In genomic region chr7:11434371-11434770, GRCh38 we compare ENCODE assay signal across 24 cellular contexts.
"Had no signal": no experiment of that assay in that cellular context is flagged by ENCODE, and none has a peak within 500 bp of the region (broad histone marks: within the 10 kb centered on the region; RNA-seq: fewer than 3 reads in every experiment).

No MANE protein-coding gene starts in this region.

- H3K4me1 ChIP-seq: foreskin keratinocyte, left ventricle myocardium inferior, lower lobe of right lung, right atrium auricular region, transverse colon had no signal

- DNase-seq: cortex of kidney; dorsolateral prefrontal cortex; effector CD8-positive, alpha-beta T cell; foreskin keratinocyte; head of caudate nucleus; kidney; left cardiac atrium; left ventricle myocardium inferior; lower lobe of right lung; nucleus accumbens; ovary; stimulated activated CD4-positive, alpha-beta T cell treated with anti-CD3 and anti-CD28 coated beads, Interleukin-4, amount 100 ng/mL, for 1 hour; stimulated activated CD8-positive, alpha-beta memory T cell treated with anti-CD3 and anti-CD28 coated beads, Interleukin-4, amount 100 ng/mL, for 48 hours; stimulated activated naive CD8-positive, alpha-beta T cell treated with anti-CD3 and anti-CD28 coated beads, Interleukin-15, Interleukin-2, amounts not matched to agents 100 U/mL and 50 U/mL, for 24 hours; transverse colon had no signal

- H3K27ac Mint-ChIP-seq: memory B cell; mesothelial cell of epicardium; natural killer cell treated with Interleukin-12 subunit alpha and Interleukin-12 subunit beta and Interleukin-15 and Interleukin-18, amount 100 ng/mL, for 72 hours; neural progenitor cell; stimulated activated effector memory CD8-positive, alpha-beta T cell treated with anti-CD3 and anti-CD28 coated beads, Interleukin-12 subunit alpha, Interleukin-12 subunit beta, amount 100 ng/mL, for 72 hours had no signal

- H3K4me3 Mint-ChIP-seq: memory B cell; mesothelial cell of epicardium; natural killer cell treated with Interleukin-12 subunit alpha and Interleukin-12 subunit beta and Interleukin-15 and Interleukin-18, amount 100 ng/mL, for 72 hours; neural progenitor cell; stimulated activated effector memory CD8-positive, alpha-beta T cell treated with anti-CD3 and anti-CD28 coated beads, Interleukin-12 subunit alpha, Interleukin-12 subunit beta, amount 100 ng/mL, for 72 hours had no signal

- H3K36me3 ChIP-seq: left ventricle myocardium inferior, lower lobe of right lung, neural progenitor cell, ovary, right atrium auricular region, thoracic aorta, transverse colon had no signal

- H3K27ac ChIP-seq: dorsolateral prefrontal cortex, foreskin keratinocyte, hepatocyte, left ventricle myocardium inferior, lower lobe of right lung, neural progenitor cell, ovary, right atrium auricular region, thoracic aorta, transverse colon had no signal

- H3K9ac ChIP-seq: neural progenitor cell had no signal

- H2AFZ ChIP-seq: hepatocyte, neural progenitor cell had no signal

- H3K9me3 Mint-ChIP-seq: natural killer cell treated with Interleukin-12 subunit alpha and Interleukin-12 subunit beta and Interleukin-15 and Interleukin-18, amount 100 ng/mL, for 72 hours; neural progenitor cell had no signal

- H3K27me3 ChIP-seq: dorsolateral prefrontal cortex, foreskin keratinocyte, hepatocyte, neural progenitor cell, ovary, right atrium auricular region, transverse colon had no signal

- H3K4me1 Mint-ChIP-seq: memory B cell; stimulated activated effector memory CD8-positive, alpha-beta T cell treated with anti-CD3 and anti-CD28 coated beads, Interleukin-12 subunit alpha, Interleukin-12 subunit beta, amount 100 ng/mL, for 72 hours had no signal

- H3K4me2 ChIP-seq: hepatocyte, neural progenitor cell, smooth muscle cell had no signal

- H3K27me3 Mint-ChIP-seq: memory B cell; natural killer cell treated with Interleukin-12 subunit alpha and Interleukin-12 subunit beta and Interleukin-15 and Interleukin-18, amount 100 ng/mL, for 72 hours had no signal

- H3K4me3 ChIP-seq: dorsolateral prefrontal cortex, hepatocyte, left ventricle myocardium inferior, lower lobe of right lung, neural progenitor cell, ovary, right atrium auricular region, smooth muscle cell, thoracic aorta, transverse colon had no signal

- H3K9me3 ChIP-seq: lower lobe of right lung, ovary, right atrium auricular region, thoracic aorta, transverse colon had no signal

- H3K36me3 Mint-ChIP-seq: memory B cell; mesothelial cell of epicardium; natural killer cell treated with Interleukin-12 subunit alpha and Interleukin-12 subunit beta and Interleukin-15 and Interleukin-18, amount 100 ng/mL, for 72 hours; neural progenitor cell; stimulated activated effector memory CD8-positive, alpha-beta T cell treated with anti-CD3 and anti-CD28 coated beads, Interleukin-12 subunit alpha, Interleukin-12 subunit beta, amount 100 ng/mL, for 72 hours had no signal

- ATAC-seq: foreskin keratinocyte; left cardiac atrium; lower lobe of right lung; natural killer cell treated with Interleukin-12 subunit alpha and Interleukin-12 subunit beta and Interleukin-15 and Interleukin-18, amount 100 ng/mL, for 72 hours; stimulated activated effector memory CD8-positive, alpha-beta T cell treated with anti-CD3 and anti-CD28 coated beads, Interleukin-12 subunit alpha, Interleukin-12 subunit beta, amount 100 ng/mL, for 72 hours; stimulated activated naive CD8-positive, alpha-beta T cell treated with anti-CD3 and anti-CD28 coated beads, Interleukin-15, Interleukin-2, amounts not matched to agents 100 U/mL and 50 U/mL, for 24 hours had no signal

- H3K79me2 ChIP-seq: hepatocyte had no signal
